ENCODE assay signal across 1 cellular context in the genomic region with DNA sequence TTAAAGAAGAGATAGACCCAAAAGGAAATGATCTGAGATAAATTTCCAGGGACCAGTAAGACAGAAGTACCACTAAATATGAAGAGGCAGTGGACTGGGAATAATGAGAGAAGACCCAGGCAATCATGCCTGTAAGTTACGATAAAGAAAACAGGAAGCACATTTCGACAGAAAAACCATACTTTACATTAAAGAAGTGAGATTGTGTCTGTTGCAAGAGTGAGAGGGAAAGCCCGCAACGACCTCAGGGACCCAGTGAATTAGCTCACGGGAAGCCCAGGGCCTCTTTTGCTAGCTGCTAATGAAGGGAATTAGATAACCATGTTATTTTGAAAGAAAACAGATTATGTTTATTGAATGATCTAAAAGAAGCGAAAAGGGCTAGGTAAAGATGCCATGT.
A peak's percentile ranks its signal among the peaks of the same experiment; 100 is the strongest.
TF ChIP-seq lines count a peak whose summit lies in the region.

No MANE protein-coding gene starts in this region.

TF ChIP-seq in GM12878, 131 proteins besides CTCF, POLR2A, EP300 and RAD21 (continued from another document and continues in another):
- TF ChIP-seq, protein P1, sequence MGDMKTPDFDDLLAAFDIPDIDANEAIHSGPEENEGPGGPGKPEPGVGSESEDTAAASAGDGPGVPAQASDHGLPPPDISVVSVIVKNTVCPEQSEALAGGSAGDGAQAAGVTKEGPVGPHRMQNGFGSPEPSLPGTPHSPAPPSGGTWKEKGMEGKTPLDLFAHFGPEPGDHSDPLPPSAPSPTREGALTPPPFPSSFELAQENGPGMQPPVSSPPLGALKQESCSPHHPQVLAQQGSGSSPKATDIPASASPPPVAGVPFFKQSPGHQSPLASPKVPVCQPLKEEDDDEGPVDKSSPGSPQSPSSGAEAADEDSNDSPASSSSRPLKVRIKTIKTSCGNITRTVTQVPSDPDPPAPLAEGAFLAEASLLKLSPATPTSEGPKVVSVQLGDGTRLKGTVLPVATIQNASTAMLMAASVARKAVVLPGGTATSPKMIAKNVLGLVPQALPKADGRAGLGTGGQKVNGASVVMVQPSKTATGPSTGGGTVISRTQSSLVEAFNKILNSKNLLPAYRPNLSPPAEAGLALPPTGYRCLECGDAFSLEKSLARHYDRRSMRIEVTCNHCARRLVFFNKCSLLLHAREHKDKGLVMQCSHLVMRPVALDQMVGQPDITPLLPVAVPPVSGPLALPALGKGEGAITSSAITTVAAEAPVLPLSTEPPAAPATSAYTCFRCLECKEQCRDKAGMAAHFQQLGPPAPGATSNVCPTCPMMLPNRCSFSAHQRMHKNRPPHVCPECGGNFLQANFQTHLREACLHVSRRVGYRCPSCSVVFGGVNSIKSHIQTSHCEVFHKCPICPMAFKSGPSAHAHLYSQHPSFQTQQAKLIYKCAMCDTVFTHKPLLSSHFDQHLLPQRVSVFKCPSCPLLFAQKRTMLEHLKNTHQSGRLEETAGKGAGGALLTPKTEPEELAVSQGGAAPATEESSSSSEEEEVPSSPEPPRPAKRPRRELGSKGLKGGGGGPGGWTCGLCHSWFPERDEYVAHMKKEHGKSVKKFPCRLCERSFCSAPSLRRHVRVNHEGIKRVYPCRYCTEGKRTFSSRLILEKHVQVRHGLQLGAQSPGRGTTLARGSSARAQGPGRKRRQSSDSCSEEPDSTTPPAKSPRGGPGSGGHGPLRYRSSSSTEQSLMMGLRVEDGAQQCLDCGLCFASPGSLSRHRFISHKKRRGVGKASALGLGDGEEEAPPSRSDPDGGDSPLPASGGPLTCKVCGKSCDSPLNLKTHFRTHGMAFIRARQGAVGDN (IDR thresholded peaks at IDR 0.05): no peak
- TF ChIP-seq NRF1 (conservative IDR thresholded peaks at IDR 0.05; ENCODE audit: low read depth, low read length) (no peak), RELA (IDR thresholded peaks at IDR 0.05; ENCODE audit: borderline replicate concordance, partially characterized antibody) (peak; percentile 36), ZNF622 (IDR thresholded peaks at IDR 0.05) (no peak), ZNF207 (IDR thresholded peaks at IDR 0.05; ENCODE audit: borderline replicate concordance) (no peak), HDAC6 (IDR thresholded peaks at IDR 0.05; ENCODE audit: unreplicated experiment) (no peak), BCL3 (IDR thresholded peaks at IDR 0.05; ENCODE audit: borderline replicate concordance, insufficient read depth, low read depth, low read length, poor library complexity, severe bottlenecking) (no peak), CBX3 (IDR thresholded peaks at IDR 0.05; ENCODE audit: borderline replicate concordance, low read depth) (no peak), RCOR1 (conservative IDR thresholded peaks at IDR 0.05; ENCODE audit: low read depth, low read length) (no peak), NFIC (IDR thresholded peaks at IDR 0.05; ENCODE audit: low read depth, low read length) (peak; percentile 62), SRF (IDR thresholded peaks at IDR 0.05; ENCODE audit: low read depth in 2 of 2, low read length in 2 of 2) (no peak), SIX5 (IDR thresholded peaks at IDR 0.05; ENCODE audit: low read depth, low read length, severe bottlenecking) (no peak), SREBF2 (IDR thresholded peaks at IDR 0.05; ENCODE audit: low read length) (no peak), NBN (IDR thresholded peaks at IDR 0.05) (no peak), NR2C1 (IDR thresholded peaks at IDR 0.05) (no peak), YBX1 (IDR thresholded peaks at IDR 0.05) (no peak), MYB (IDR thresholded peaks at IDR 0.05; ENCODE audit: borderline replicate concordance, low read depth, low read length) (no peak), SMC3 (IDR thresholded peaks at IDR 0.05; ENCODE audit: borderline replicate concordance, low read length) (no peak), JUND (IDR thresholded peaks at IDR 0.05; ENCODE audit: low read depth, low read length) (no peak), E2F8 (IDR thresholded peaks at IDR 0.05; ENCODE audit: low read depth, partially characterized antibody) (no peak), CREM (IDR thresholded peaks at IDR 0.05; ENCODE audit: low read depth) (no peak), ZNF274 (IDR thresholded peaks at IDR 0.05; ENCODE audit: insufficient read depth, insufficient read length) (no peak), SMAD1 (IDR thresholded peaks at IDR 0.05; ENCODE audit: low read depth, partially characterized antibody) (no peak), WRNIP1 (IDR thresholded peaks at IDR 0.05; ENCODE audit: borderline replicate concordance, low read depth, low read length) (no peak), MEF2B (IDR thresholded peaks at IDR 0.05; ENCODE audit: partially characterized antibody, poor library complexity, severe bottlenecking) (peak; percentile 75), NR2F1 (conservative IDR thresholded peaks at IDR 0.05) (peak; percentile 21; the same call in 1 of the 2 replicates), EGR1 (IDR thresholded peaks at IDR 0.05; ENCODE audit: borderline replicate concordance in 1 of 2, low read depth in 2 of 2, low read length in 2 of 2) (no peak), CREB1 (IDR thresholded peaks at IDR 0.05; ENCODE audit: low read depth) (no peak), BHLHE40 (IDR thresholded peaks at IDR 0.05; ENCODE audit: borderline replicate concordance in 1 of 2, low read depth in 2 of 2, low read length in 1 of 2) (peak; percentile 31 to 35; a peak in 2 of 4 replicates), POLR2AphosphoS2 (IDR thresholded peaks at IDR 0.05; ENCODE audit: low read depth, low read length) (no peak), TCF7 (IDR thresholded peaks at IDR 0.05; ENCODE audit: borderline replicate concordance) (no peak), CEBPB (IDR thresholded peaks at IDR 0.05; ENCODE audit: borderline replicate concordance in 1 of 2, low read depth in 2 of 2, low read length in 2 of 2) (0 out of 4 replicates have a peak, but pooled peaks of 1 of the 2 experiments have one; percentile 58), NR2C2 (IDR thresholded peaks at IDR 0.05; ENCODE audit: borderline replicate concordance, control insufficient read depth, insufficient read length, low read depth) (no peak), KDM1A (IDR thresholded peaks at IDR 0.05; ENCODE audit: borderline replicate concordance) (no peak), BCLAF1 (IDR thresholded peaks at IDR 0.05) (no peak), GABPA (IDR thresholded peaks at IDR 0.05; ENCODE audit: low read depth) (no peak), FOS (IDR thresholded peaks at IDR 0.05; ENCODE audit: borderline replicate concordance, extremely low read depth, insufficient read length) (no peak)
- TF ChIP-seq, protein P2, sequence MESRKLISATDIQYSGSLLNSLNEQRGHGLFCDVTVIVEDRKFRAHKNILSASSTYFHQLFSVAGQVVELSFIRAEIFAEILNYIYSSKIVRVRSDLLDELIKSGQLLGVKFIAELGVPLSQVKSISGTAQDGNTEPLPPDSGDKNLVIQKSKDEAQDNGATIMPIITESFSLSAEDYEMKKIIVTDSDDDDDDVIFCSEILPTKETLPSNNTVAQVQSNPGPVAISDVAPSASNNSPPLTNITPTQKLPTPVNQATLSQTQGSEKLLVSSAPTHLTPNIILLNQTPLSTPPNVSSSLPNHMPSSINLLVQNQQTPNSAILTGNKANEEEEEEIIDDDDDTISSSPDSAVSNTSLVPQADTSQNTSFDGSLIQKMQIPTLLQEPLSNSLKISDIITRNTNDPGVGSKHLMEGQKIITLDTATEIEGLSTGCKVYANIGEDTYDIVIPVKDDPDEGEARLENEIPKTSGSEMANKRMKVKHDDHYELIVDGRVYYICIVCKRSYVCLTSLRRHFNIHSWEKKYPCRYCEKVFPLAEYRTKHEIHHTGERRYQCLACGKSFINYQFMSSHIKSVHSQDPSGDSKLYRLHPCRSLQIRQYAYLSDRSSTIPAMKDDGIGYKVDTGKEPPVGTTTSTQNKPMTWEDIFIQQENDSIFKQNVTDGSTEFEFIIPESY (IDR thresholded peaks at IDR 0.05): no peak
- TF ChIP-seq, protein P3, sequence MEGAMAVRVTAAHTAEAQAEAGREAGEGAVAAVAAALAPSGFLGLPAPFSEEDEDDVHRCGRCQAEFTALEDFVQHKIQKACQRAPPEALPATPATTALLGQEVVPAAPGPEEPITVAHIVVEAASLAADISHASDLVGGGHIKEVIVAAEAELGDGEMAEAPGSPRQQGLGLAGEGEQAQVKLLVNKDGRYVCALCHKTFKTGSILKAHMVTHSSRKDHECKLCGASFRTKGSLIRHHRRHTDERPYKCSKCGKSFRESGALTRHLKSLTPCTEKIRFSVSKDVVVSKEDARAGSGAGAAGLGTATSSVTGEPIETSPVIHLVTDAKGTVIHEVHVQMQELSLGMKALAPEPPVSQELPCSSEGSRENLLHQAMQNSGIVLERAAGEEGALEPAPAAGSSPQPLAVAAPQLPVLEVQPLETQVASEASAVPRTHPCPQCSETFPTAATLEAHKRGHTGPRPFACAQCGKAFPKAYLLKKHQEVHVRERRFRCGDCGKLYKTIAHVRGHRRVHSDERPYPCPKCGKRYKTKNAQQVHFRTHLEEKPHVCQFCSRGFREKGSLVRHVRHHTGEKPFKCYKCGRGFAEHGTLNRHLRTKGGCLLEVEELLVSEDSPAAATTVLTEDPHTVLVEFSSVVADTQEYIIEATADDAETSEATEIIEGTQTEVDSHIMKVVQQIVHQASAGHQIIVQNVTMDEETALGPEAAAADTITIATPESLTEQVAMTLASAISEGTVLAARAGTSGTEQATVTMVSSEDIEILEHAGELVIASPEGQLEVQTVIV (IDR thresholded peaks at IDR 0.05; ENCODE audit: borderline replicate concordance, partially characterized antibody): no peak
- TF ChIP-seq, protein P4, sequence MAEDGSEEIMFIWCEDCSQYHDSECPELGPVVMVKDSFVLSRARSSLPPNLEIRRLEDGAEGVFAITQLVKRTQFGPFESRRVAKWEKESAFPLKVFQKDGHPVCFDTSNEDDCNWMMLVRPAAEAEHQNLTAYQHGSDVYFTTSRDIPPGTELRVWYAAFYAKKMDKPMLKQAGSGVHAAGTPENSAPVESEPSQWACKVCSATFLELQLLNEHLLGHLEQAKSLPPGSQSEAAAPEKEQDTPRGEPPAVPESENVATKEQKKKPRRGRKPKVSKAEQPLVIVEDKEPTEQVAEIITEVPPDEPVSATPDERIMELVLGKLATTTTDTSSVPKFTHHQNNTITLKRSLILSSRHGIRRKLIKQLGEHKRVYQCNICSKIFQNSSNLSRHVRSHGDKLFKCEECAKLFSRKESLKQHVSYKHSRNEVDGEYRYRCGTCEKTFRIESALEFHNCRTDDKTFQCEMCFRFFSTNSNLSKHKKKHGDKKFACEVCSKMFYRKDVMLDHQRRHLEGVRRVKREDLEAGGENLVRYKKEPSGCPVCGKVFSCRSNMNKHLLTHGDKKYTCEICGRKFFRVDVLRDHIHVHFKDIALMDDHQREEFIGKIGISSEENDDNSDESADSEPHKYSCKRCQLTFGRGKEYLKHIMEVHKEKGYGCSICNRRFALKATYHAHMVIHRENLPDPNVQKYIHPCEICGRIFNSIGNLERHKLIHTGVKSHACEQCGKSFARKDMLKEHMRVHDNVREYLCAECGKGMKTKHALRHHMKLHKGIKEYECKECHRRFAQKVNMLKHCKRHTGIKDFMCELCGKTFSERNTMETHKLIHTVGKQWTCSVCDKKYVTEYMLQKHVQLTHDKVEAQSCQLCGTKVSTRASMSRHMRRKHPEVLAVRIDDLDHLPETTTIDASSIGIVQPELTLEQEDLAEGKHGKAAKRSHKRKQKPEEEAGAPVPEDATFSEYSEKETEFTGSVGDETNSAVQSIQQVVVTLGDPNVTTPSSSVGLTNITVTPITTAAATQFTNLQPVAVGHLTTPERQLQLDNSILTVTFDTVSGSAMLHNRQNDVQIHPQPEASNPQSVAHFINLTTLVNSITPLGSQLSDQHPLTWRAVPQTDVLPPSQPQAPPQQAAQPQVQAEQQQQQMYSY (CRISPR knock-in tag; IDR thresholded peaks at IDR 0.05): no peak
